ENCODE assay signal across 11 cellular contexts in genomic region chr13:52411629-52412028, GRCh38. TPM values are rescaled to one million over a fixed set of nuclear protein-coding genes. Genes with fewer than 3 reads are reported as not detected.
A peak's percentile ranks its signal among the peaks of the same experiment; 100 is the strongest.
DNase-seq lines count a peak whose midpoint lies in the region; ATAC-seq and TF ChIP-seq lines count a peak whose summit lies in the region.
"Had no signal": no experiment of that assay in that cellular context is flagged by ENCODE, and none has a peak within 500 bp of the region (broad histone marks: within the 10 kb centered on the region; RNA-seq: fewer than 3 reads in every experiment).

No MANE protein-coding gene starts in this region.

- intact Hi-C loops in testis (cut with DNase I; ENCODE audit: low total_unique reads): no loop called here

- H3K27me3 ChIP-seq in Peyer's patch: no peaks in the 10 kb centered on the region
- no peaks in the 10 kb centered on the region for H3K27me3 ChIP-seq in testis

- TF ChIP-seq POLR2A in Peyer's patch (IDR thresholded peaks at IDR 0.05) (no peak), testis (IDR thresholded peaks at IDR 0.05) (no peak)

- H3K36me3 ChIP-seq in Peyer's patch (peaks cover 0 to 43% (median 0%) of the 10 kb centered on the region in 3 donors), testis (ENCODE audit: low read depth, missing control alignments) (no peaks in the 10 kb centered on the region)

- TF ChIP-seq CTCF in fibroblast of the aortic adventitia (IDR thresholded peaks at IDR 0.05; ENCODE audit: insufficient read depth, low read length): no peak
- no peak for TF ChIP-seq CTCF in Peyer's patch (IDR thresholded peaks at IDR 0.05)
- TF ChIP-seq CTCF in testis (IDR thresholded peaks at IDR 0.05): no peak

- H3K27ac ChIP-seq in Peyer's patch: no peak overlapping the region
- no peak overlapping the region for H3K27ac ChIP-seq in testis
- H3K27ac ChIP-seq: thoracic aorta had no signal

- H3K4me1 ChIP-seq in Peyer's patch (no peaks in the 10 kb centered on the region), testis (no peaks in the 10 kb centered on the region)

- H3K9me3 ChIP-seq in Peyer's patch (no peaks in the 10 kb centered on the region), testis (no peaks in the 10 kb centered on the region)
- H3K9me3 ChIP-seq: thoracic aorta had no signal

- WGBS in testis, 2 donors: 92 to 99% methylated on average over 4 of the region's 4 CpGs

- DNase-seq in GM04503 (ENCODE audit: low read depth): peak; percentile 54
- DNase-seq in fibroblast of the aortic adventitia (ENCODE audit: low read depth): peak; percentile 43
- DNase-seq in stimulated activated CD8-positive, alpha-beta memory T cell treated with anti-CD3 and anti-CD28 coated beads, Interleukin-4, amount 100 ng/mL, for 48 hours: no peak
- no peak for DNase-seq in Peyer's patch
- no peak for DNase-seq in cortex of kidney (lab: John Stamatoyannopoulos, UW)
- DNase-seq in testis: no peak
- DNase-seq: GF-D8, occipital lobe had no signal

- ATAC-seq in GM21528 (IDR thresholded peaks at IDR 0.05; ENCODE audit: low FRiP score, unreplicated experiment) (peak; percentile 78), HG03457 (IDR thresholded peaks at IDR 0.05; ENCODE audit: unreplicated experiment) (peak; percentile 92)

- no peak overlapping the region for H3K4me3 ChIP-seq in fibroblast of the aortic adventitia (ENCODE audit: low read depth, low read length)
- no peak overlapping the region for H3K4me3 ChIP-seq in Peyer's patch
- H3K4me3 ChIP-seq in testis: no peak overlapping the region
- H3K4me3 ChIP-seq: thoracic aorta had no signal

RNA-seq across cellular contexts. Expression of gene THSD1, which starts 5.7 kb away (rescaled TPM):
- total RNA-seq in fibroblast of the aortic adventitia (ENCODE audit: low replicate concordance) (4.8 and 6.0 TPM in 2 replicates), Peyer's patch (1 to 10 TPM; 2.1 to 5.0 (median 2.5) TPM), testis (1 to 10 TPM; 4.4 to 4.7 TPM)
- polyA plus RNA-seq in testis (ENCODE audit: insufficient read depth, low read depth, low replicate concordance): 4.9 TPM

RNA-seq across cellular contexts. Expression of gene VPS36, which starts 38.8 kb away (rescaled TPM):
- 39.1 and 62.5 TPM in 2 replicates for total RNA-seq in fibroblast of the aortic adventitia (ENCODE audit: low replicate concordance)
- 10 to 100 TPM; 52.0 to 87.0 (median 78.7) TPM for total RNA-seq in Peyer's patch
- 10 to 100 TPM; 24.6 to 25.6 TPM for total RNA-seq in testis
- polyA plus RNA-seq in testis (ENCODE audit: insufficient read depth, low read depth, low replicate concordance): 9.4 TPM

RNA-seq across cellular contexts. Expression of gene CKAP2, which starts 43.6 kb away (rescaled TPM):
- total RNA-seq in fibroblast of the aortic adventitia (ENCODE audit: low replicate concordance) (9.2 and 55.5 TPM in 2 replicates), Peyer's patch (10 to 100 TPM in 3 of 4 donors, 1 to 10 TPM in 1; 9.8 to 38.0 (median 13.7) TPM), testis (10 to 100 TPM; 33.8 to 43.2 TPM)
- polyA plus RNA-seq in testis (ENCODE audit: insufficient read depth, low read depth, low replicate concordance): 27.0 TPM

Comparison
In these comparisons a context has a peak if more than half of its experiments do, and no peak if none do; other contexts are left out.
1. DNase-seq: peak in GM04503 (single experiment) and fibroblast of the aortic adventitia (single experiment); none in stimulated activated CD8-positive, alpha-beta memory T cell treated with anti-CD3 and anti-CD28 coated beads, Interleukin-4, amount 100 ng/mL, for 48 hours (single experiment), Peyer's patch (0 of 3), cortex of kidney (single experiment) and testis (single experiment).